In the genomic region with DNA sequence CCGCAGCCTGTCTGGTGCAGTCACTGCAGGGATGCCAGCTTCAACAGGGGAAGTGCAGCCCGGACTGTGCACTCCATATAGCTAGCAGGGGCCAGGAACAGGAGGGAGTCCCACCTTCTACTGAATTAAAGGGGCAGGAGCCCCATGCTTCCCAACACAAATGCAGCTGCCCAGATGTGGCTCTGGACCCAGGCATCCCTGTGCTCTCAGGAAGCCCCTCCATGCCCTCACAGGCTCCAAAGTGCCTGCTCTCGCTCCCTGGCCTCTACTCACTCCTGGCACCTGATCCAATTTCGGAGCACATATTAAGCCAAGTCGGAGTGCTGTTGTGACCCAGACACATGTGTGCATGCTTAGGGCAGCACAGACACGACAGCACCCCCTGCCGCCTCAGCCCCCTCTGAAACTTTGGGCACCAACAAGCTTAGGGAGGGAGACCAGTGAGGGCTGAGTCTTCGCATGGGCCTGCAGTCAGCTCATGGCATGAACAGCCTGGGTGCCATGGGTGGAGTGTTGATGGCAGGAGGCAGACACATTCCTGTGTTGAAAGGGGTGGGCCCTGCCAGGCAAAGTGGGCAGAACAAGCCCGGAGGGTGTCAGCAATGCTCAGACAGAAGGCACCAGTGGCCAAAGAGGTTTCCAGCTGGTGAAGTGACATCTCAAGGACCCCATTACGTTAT, we compare ENCODE assay signal across 36 cellular contexts.
"Had no signal": no experiment of that assay in that cellular context is flagged by ENCODE, and none has a peak within 500 bp of the region (broad histone marks: within the 10 kb centered on the region; RNA-seq: fewer than 3 reads in every experiment).

No MANE protein-coding gene starts in this region.

- H3K4me1 ChIP-seq: ascending aorta, Peyer's patch had no signal

- H3K27ac Mint-ChIP-seq: activated CD4-positive, alpha-beta memory T cell treated with anti-CD3 and anti-CD28 coated beads, Interleukin-2, amount 10 ng/mL, durations not matched to agents 7 days and 5 days; activated CD8-positive, alpha-beta memory T cell treated with anti-CD3 and anti-CD28 coated beads, Interleukin-2, amount 10 ng/mL, durations not matched to agents 7 days and 5 days; activated naive CD4-positive, alpha-beta T cell treated with anti-CD3 and anti-CD28 coated beads, Interleukin-2, amount 50 U/mL, for 24 hours; activated naive CD8-positive, alpha-beta T cell treated with anti-CD3 and anti-CD28 coated beads, Interleukin-2, amount 10 ng/mL, durations not matched to agents 7 days and 5 days had no signal

- ATAC-seq: activated CD8-positive, alpha-beta memory T cell treated with anti-CD3 and anti-CD28 coated beads, Interleukin-2, amount 10 ng/mL, durations not matched to agents 7 days and 5 days; PC-3 had no signal

- H3K36me3 Mint-ChIP-seq: activated CD8-positive, alpha-beta memory T cell treated with anti-CD3 and anti-CD28 coated beads, Interleukin-2, amount 10 ng/mL, durations not matched to agents 7 days and 5 days; activated naive CD4-positive, alpha-beta T cell treated with anti-CD3 and anti-CD28 coated beads, Interleukin-2, amount 50 U/mL, for 24 hours; activated naive CD8-positive, alpha-beta T cell treated with anti-CD3 and anti-CD28 coated beads, Interleukin-2, amount 10 ng/mL, durations not matched to agents 7 days and 5 days had no signal

- H3K36me3 ChIP-seq: ascending aorta, cardiac muscle cell, MG63, Peyer's patch, WERI-Rb-1 had no signal

- H3K27me3 Mint-ChIP-seq: activated CD4-positive, alpha-beta memory T cell treated with anti-CD3 and anti-CD28 coated beads, Interleukin-2, amount 10 ng/mL, durations not matched to agents 7 days and 5 days; activated CD8-positive, alpha-beta memory T cell treated with anti-CD3 and anti-CD28 coated beads, Interleukin-2, amount 10 ng/mL, durations not matched to agents 7 days and 5 days; activated naive CD4-positive, alpha-beta T cell treated with anti-CD3 and anti-CD28 coated beads, Interleukin-2, amount 50 U/mL, for 24 hours; activated naive CD8-positive, alpha-beta T cell treated with anti-CD3 and anti-CD28 coated beads, Interleukin-2, amount 10 ng/mL, durations not matched to agents 7 days and 5 days had no signal

- H3K27me3 ChIP-seq: ascending aorta, cardiac muscle cell, MG63, Peyer's patch had no signal

- H3K4me3 ChIP-seq: ascending aorta, cardiac muscle cell, MG63, Peyer's patch had no signal

- H3K27ac ChIP-seq: ascending aorta, cardiac muscle cell, Peyer's patch, RWPE1, WERI-Rb-1 had no signal

- H3K4me3 Mint-ChIP-seq: activated CD4-positive, alpha-beta memory T cell treated with anti-CD3 and anti-CD28 coated beads, Interleukin-2, amount 10 ng/mL, durations not matched to agents 7 days and 5 days; activated CD8-positive, alpha-beta memory T cell treated with anti-CD3 and anti-CD28 coated beads, Interleukin-2, amount 10 ng/mL, durations not matched to agents 7 days and 5 days; activated naive CD4-positive, alpha-beta T cell treated with anti-CD3 and anti-CD28 coated beads, Interleukin-2, amount 50 U/mL, for 24 hours; activated naive CD8-positive, alpha-beta T cell treated with anti-CD3 and anti-CD28 coated beads, Interleukin-2, amount 10 ng/mL, durations not matched to agents 7 days and 5 days had no signal

- H3K4me1 Mint-ChIP-seq: activated CD4-positive, alpha-beta memory T cell treated with anti-CD3 and anti-CD28 coated beads, Interleukin-2, amount 10 ng/mL, durations not matched to agents 7 days and 5 days; activated CD8-positive, alpha-beta memory T cell treated with anti-CD3 and anti-CD28 coated beads, Interleukin-2, amount 10 ng/mL, durations not matched to agents 7 days and 5 days; activated naive CD4-positive, alpha-beta T cell treated with anti-CD3 and anti-CD28 coated beads, Interleukin-2, amount 50 U/mL, for 24 hours; activated naive CD8-positive, alpha-beta T cell treated with anti-CD3 and anti-CD28 coated beads, Interleukin-2, amount 10 ng/mL, durations not matched to agents 7 days and 5 days had no signal

- H3K9me3 ChIP-seq: ascending aorta, MG63, Peyer's patch had no signal

- DNase-seq: activated CD4-positive, alpha-beta memory T cell treated with anti-CD3 and anti-CD28 coated beads, Interleukin-2, amount 10 ng/mL, durations not matched to agents 7 days and 5 days; activated CD4-positive, alpha-beta T cell treated with anti-CD3 and anti-CD28 coated beads for 1 hour; activated CD4-positive, alpha-beta T cell treated with anti-CD3 and anti-CD28 coated beads for 48 hours; activated CD4-positive, CD25-positive, alpha-beta regulatory T cell; activated CD8-positive, alpha-beta memory T cell treated with anti-CD3 and anti-CD28 coated beads for 24 hours; activated CD8-positive, alpha-beta memory T cell treated with anti-CD3 and anti-CD28 coated beads, Interleukin-2, amount 10 ng/mL, durations not matched to agents 7 days and 5 days; activated CD8-positive, alpha-beta memory T cell treated with anti-CD3 and anti-CD28 coated beads, Interleukin-2, amount 50 U/mL, for 48 hours; activated gamma-delta T cell; activated naive CD4-positive, alpha-beta T cell treated with Interleukin-2 at 50 U/mL for 16 hours; activated naive CD8-positive, alpha-beta T cell treated with anti-CD3 and anti-CD28 coated beads, Interleukin-2, amount 10 ng/mL, durations not matched to agents 7 days and 5 days; activated T-cell treated with anti-CD3 and anti-CD28 coated beads, Interleukin-2, amount 50 U/mL, for 48 hours; amygdala; Kasumi-1; KG1; MG63; NCI-H1048; NCI-H1105 treated with DMSO at 0.1 percent for 48 hours; NCI-H1436; NCI-H1694 treated with DMSO at 0.1 percent for 48 hours; NCI-H2029; NCI-H510A; NCI-H526; NCI-H748 treated with DMSO at 0.1 percent for 48 hours; NK-92 treated with Interleukin-12 subunit alpha and Interleukin-12 subunit beta, amount 100 ng/mL, for 24 hours; PC-3; Peyer's patch; Right ventricle myocardium superior; SW 1271; T-helper 1 cell; T-helper 2 cell; T-helper 9 cell; WERI-Rb-1 had no signal
